Comparison of ENCODE assay signal across 30 cellular contexts in genomic region chr7:30683839-30684238, GRCh38. TPM values are rescaled to one million over a fixed set of nuclear protein-coding genes. Genes with fewer than 3 reads are reported as not detected.
A peak's percentile ranks its signal among the peaks of the same experiment; 100 is the strongest.
DNase-seq lines count a peak whose midpoint lies in the region; ATAC-seq, FAIRE-seq and TF ChIP-seq lines count a peak whose summit lies in the region.
"Had no signal": no experiment of that assay in that cellular context is flagged by ENCODE, and none has a peak within 500 bp of the region (broad histone marks: within the 10 kb centered on the region; RNA-seq: fewer than 3 reads in every experiment).

No MANE protein-coding gene starts in this region.

- H3K4me1 Mint-ChIP-seq in naive thymus-derived CD4-positive, alpha-beta T cell, result peaks cover 6 to 15% (median 12%) of the 10 kb centered on the region in 7 donors

- peak overlapping the region; percentile 67 for H3K4me3 ChIP-seq in left ventricle myocardium inferior
- H3K4me3 ChIP-seq in bronchial epithelial cell (ENCODE audit: low read depth, low read length), result no peak overlapping the region
- H3K4me3 ChIP-seq in naive thymus-derived CD4-positive, alpha-beta T cell (ENCODE audit: low read length), result no peak overlapping the region
- H3K4me3 ChIP-seq: MG63, ovary, spleen, tibial artery had no signal

- FAIRE-seq in bronchial epithelial cell (lab: Jason Lieb, UNC), result peak; percentile 64

- intact Hi-C loops in left ventricle myocardium inferior (cut with micrococcal nuclease) (loop anchor here (10.0 kb wide), 1 partner anchor 61 kb away; no protein-coding TSS in a partner anchor), left cardiac atrium (cut with DNase I) (no loop called here)
- intact Hi-C loops in naive thymus-derived CD4-positive, alpha-beta T cell (cut with micrococcal nuclease), result loop anchor here in 1 of 2 donors (1.0 kb wide), 1 partner anchor 56 kb away; no protein-coding TSS in a partner anchor

- peak overlapping the region; percentile 4 for H3K27ac ChIP-seq in left ventricle myocardium inferior (replicated peaks)
- H3K27ac ChIP-seq in naive thymus-derived CD4-positive, alpha-beta T cell (ENCODE audit: low read depth, low read length), result no peak overlapping the region
- H3K27ac ChIP-seq: ovary, spleen, tibial artery, VCaP had no signal

- CTCF ChIA-PET in naive thymus-derived CD4-positive, alpha-beta T cell (lab: Charles Lee), result interaction anchor here (1.2 to 4.0 kb wide), 2 partner anchors 56 to 62 kb away, joined by 3 to 38 read pairs; no protein-coding TSS in a partner anchor

- ATAC-seq in left cardiac atrium (no peak), GM19328 (IDR thresholded peaks at IDR 0.05; ENCODE audit: unreplicated experiment) (no peak), HG03139 (IDR thresholded peaks at IDR 0.05; ENCODE audit: unreplicated experiment) (no peak)
- ATAC-seq in naive thymus-derived CD4-positive, alpha-beta T cell, result no peak
- ATAC-seq: esophagus mucosa, left colon had no signal

- H3K4me1 ChIP-seq in left ventricle myocardium inferior, result peaks cover 23% of the 10 kb centered on the region
- H3K4me1 ChIP-seq in naive thymus-derived CD4-positive, alpha-beta T cell (ENCODE audit: control insufficient read depth in 2 of 2, insufficient read depth in 2 of 2, low read length in 2 of 2), result peaks cover 4 to 5% of the 10 kb centered on the region in 2 donors

- H3K27ac Mint-ChIP-seq in naive thymus-derived CD4-positive, alpha-beta T cell, result no peak overlapping the region
- H3K27ac Mint-ChIP-seq: dendritic cell treated with granulocyte-macrophage colony-stimulating factor and Interleukin-4, amounts not matched to agents 40 ng/mL and 50 ng/mL, for 4 days; endodermal cell had no signal

- H3K36me3 ChIP-seq in left ventricle myocardium inferior (no peaks in the 10 kb centered on the region), bronchial epithelial cell (ENCODE audit: control insufficient read depth, insufficient read depth, low read length) (no peaks in the 10 kb centered on the region)
- H3K36me3 ChIP-seq in naive thymus-derived CD4-positive, alpha-beta T cell (ENCODE audit: control insufficient read depth in 2 of 3, insufficient read depth in 3 of 3, low read length in 3 of 3), result no peaks in the 10 kb centered on the region
- H3K36me3 ChIP-seq: MG63, ovary, spleen, tibial artery had no signal

- H3K27me3 Mint-ChIP-seq in naive thymus-derived CD4-positive, alpha-beta T cell, result peaks cover 45 to 64% (median 58%) of the 10 kb centered on the region in 5 donors

- H3K4me3 Mint-ChIP-seq in naive thymus-derived CD4-positive, alpha-beta T cell, result peak overlapping the region in 6 of 10 donors; percentile 40 to 86 (median 62)
- H3K4me3 Mint-ChIP-seq: dendritic cell treated with granulocyte-macrophage colony-stimulating factor and Interleukin-4, amounts not matched to agents 40 ng/mL and 50 ng/mL, for 4 days; endodermal cell had no signal

- H3K9me3 ChIP-seq in left ventricle myocardium inferior (replicated peaks), result no peaks in the 10 kb centered on the region
- H3K9me3 ChIP-seq in naive thymus-derived CD4-positive, alpha-beta T cell (ENCODE audit: control insufficient read depth in 2 of 3, low read length in 3 of 3), result no peaks in the 10 kb centered on the region
- H3K9me3 ChIP-seq: MG63, ovary, spleen, tibial artery had no signal

- TF ChIP-seq CTCF in left ventricle myocardium inferior (IDR thresholded peaks at IDR 0.05; ENCODE audit: borderline replicate concordance) (no peak), bronchial epithelial cell (IDR thresholded peaks at IDR 0.05; ENCODE audit: insufficient read depth, low read length, severe bottlenecking) (no peak)

- DNase-seq in left ventricle myocardium inferior (no peak), left cardiac atrium (no peak), bronchial epithelial cell (ENCODE audit: low read depth) (no peak), cortex of kidney (lab: John Stamatoyannopoulos, UW) (no peak)
- no peak for DNase-seq in naive thymus-derived CD4-positive, alpha-beta T cell
- DNase-seq: activated CD4-positive, alpha-beta T cell treated with anti-CD3 and anti-CD28 coated beads for 48 hours; activated T-cell treated with anti-CD3 and anti-CD28 coated beads, Interleukin-2, amount 50 U/mL, for 1 hour; COR-L47; foreskin fibroblast; GF-D8; KG1; left colon; MG63; NCI-H2081 treated with DMSO at 0.1 percent for 48 hours; NCI-H226; NCI-H69; ovary; retina; spleen; T-helper 9 cell; tibial artery had no signal

- H3K36me3 Mint-ChIP-seq in naive thymus-derived CD4-positive, alpha-beta T cell, result peaks cover 0 to 4% (median 0%) of the 10 kb centered on the region in 5 donors

- H3K27me3 ChIP-seq in left ventricle myocardium inferior (ENCODE audit: low read depth) (peaks cover 69% of the 10 kb centered on the region), bronchial epithelial cell (ENCODE audit: control insufficient read depth, insufficient read depth, low read length) (peaks cover 41% of the 10 kb centered on the region)
- H3K27me3 ChIP-seq in naive thymus-derived CD4-positive, alpha-beta T cell (ENCODE audit: control insufficient read depth in 2 of 2, insufficient read depth in 2 of 2, low read length in 2 of 2), result peaks cover 0 to 20% of the 10 kb centered on the region in 2 donors
- H3K27me3 ChIP-seq: ovary had no signal

- POLR2A ChIA-PET in naive thymus-derived CD4-positive, alpha-beta T cell (lab: Charles Lee), result no interaction called here

- H3K9me3 Mint-ChIP-seq in naive thymus-derived CD4-positive, alpha-beta T cell, result no peaks in the 10 kb centered on the region
- H3K9me3 Mint-ChIP-seq: dendritic cell treated with granulocyte-macrophage colony-stimulating factor and Interleukin-4, amounts not matched to agents 40 ng/mL and 50 ng/mL, for 4 days; endodermal cell had no signal

RNA-seq across cellular contexts. Expression of gene CRHR2, which starts 1.6 kb away (rescaled TPM):
- 0.19 TPM for total RNA-seq in left ventricle myocardium inferior
- total RNA-seq in left cardiac atrium, result under 1 TPM; 0.16 to 0.44 TPM
- not detected in 2 replicates for total RNA-seq in bronchial epithelial cell
- not detected for total RNA-seq in naive thymus-derived CD4-positive, alpha-beta T cell
- polyA plus RNA-seq in naive thymus-derived CD4-positive, alpha-beta T cell, result not detected
- total RNA-seq: activated CD8-positive, alpha-beta memory T cell treated with anti-CD3 and anti-CD28 coated beads for 36 hours; endodermal cell; esophagus mucosa; OCI-LY7; spleen had no signal
- polyA plus RNA-seq: BJ, spleen had no signal
